Comparison of ENCODE assay signal across 9 cellular contexts in the genomic region with DNA sequence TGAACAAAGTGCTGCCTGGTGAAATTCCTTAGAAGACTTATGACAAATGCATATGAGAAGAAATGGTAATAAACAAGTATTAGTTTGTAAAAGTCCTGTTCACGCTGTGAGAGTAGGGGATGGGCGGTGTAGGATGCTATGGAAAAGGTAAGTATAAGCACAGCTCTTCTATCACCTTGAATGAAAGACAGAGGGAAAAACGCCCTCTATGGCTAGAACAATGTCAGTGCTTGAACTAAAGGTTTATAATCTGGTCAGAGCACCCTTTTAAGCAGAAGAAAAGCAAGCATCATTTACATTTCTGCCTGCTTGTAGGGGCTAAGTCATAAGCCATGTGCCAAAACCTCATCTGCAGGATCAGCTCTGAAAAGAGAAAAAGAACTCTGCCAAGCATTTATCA.
DNase-seq lines count a peak whose midpoint lies in the region; ATAC-seq and TF ChIP-seq lines count a peak whose summit lies in the region.
"Had no signal": no experiment of that assay in that cellular context is flagged by ENCODE, and none has a peak within 500 bp of the region (broad histone marks: within the 10 kb centered on the region; RNA-seq: fewer than 3 reads in every experiment).

No MANE protein-coding gene starts in this region.

- H2AFZ ChIP-seq in PC-9: no peak overlapping the region

- POLR2A ChIA-PET in PC-9 (lab: Charles Lee; ENCODE audit: unreplicated experiment): interaction anchor here (0.6 kb wide), 1 partner anchor 191 kb away, joined by 3 read pairs; no protein-coding TSS in a partner anchor

- TF ChIP-seq CTCF in 22Rv1 (IDR thresholded peaks at IDR 0.05) (peak; percentile 41), GM12872 (IDR thresholded peaks at IDR 0.05; ENCODE audit: insufficient read depth, low read depth, low read length) (peak; percentile 46; the same call in 2 of the 3 replicates), PC-9 (conservative IDR thresholded peaks at IDR 0.05) (peak; percentile 62), fibroblast of the aortic adventitia (IDR thresholded peaks at IDR 0.05; ENCODE audit: insufficient read depth, low read length) (peak; percentile 54)

- H3K36me3 ChIP-seq in PC-9 (ENCODE audit: low read depth): no peaks in the 10 kb centered on the region

- CTCF ChIA-PET in PC-9 (lab: Charles Lee): interaction anchor here (0.6 to 1.5 kb wide), 3 partner anchors 15 to 1660 kb away, joined by 3 to 7 read pairs (median 4); no protein-coding TSS in a partner anchor

- H3K27ac ChIP-seq in 22Rv1 (no peak overlapping the region), PC-9 (no peak overlapping the region)

- DNase-seq in PC-9 (no peak), fibroblast of the aortic adventitia (ENCODE audit: low read depth) (peak; percentile 48), activated gamma-delta T cell (lab: John Stamatoyannopoulos, UW) (no peak), GOT3 (lab: John Stamatoyannopoulos, UW) (no peak)
- DNase-seq: NCI-H1048 had no signal

- ATAC-seq in GM19397 (IDR thresholded peaks at IDR 0.05; ENCODE audit: unreplicated experiment): no peak
- no peak for ATAC-seq in GM18511 (IDR thresholded peaks at IDR 0.05; ENCODE audit: unreplicated experiment)

- H4K20me1 ChIP-seq in PC-9 (ENCODE audit: insufficient read depth): no peaks in the 10 kb centered on the region

- H3K4me3 ChIP-seq in PC-9 (no peak overlapping the region), fibroblast of the aortic adventitia (ENCODE audit: low read depth, low read length) (no peak overlapping the region)

- no peaks in the 10 kb centered on the region for H3K9me2 ChIP-seq in PC-9 (ENCODE audit: insufficient read depth)

- intact Hi-C loops in PC-9 (cut with micrococcal nuclease; ENCODE audit: unreplicated experiment): loop anchor here (2.0 to 5.0 kb wide), 2 partner anchors 41 to 61 kb away; no protein-coding TSS in a partner anchor

- H3K79me2 ChIP-seq in PC-9 (ENCODE audit: low read depth): 0 out of 2 replicates have a peak, but pooled peaks cover 8% of the 10 kb centered on the region

- no TSS peak for BruUV-seq in PC-9 (replicated peaks; lab: Mats Ljungman, UMichigan)

- no peaks in the 10 kb centered on the region for H3K27me3 ChIP-seq in PC-9 (ENCODE audit: insufficient read depth, low read depth)

- no peaks in the 10 kb centered on the region for H3K9me3 ChIP-seq in PC-9 (ENCODE audit: insufficient read depth, low read depth)

- no peak overlapping the region for H3K4me2 ChIP-seq in PC-9

- H3K4me1 ChIP-seq in PC-9 (replicated peaks; ENCODE audit: insufficient read depth): peaks cover 27% of the 10 kb centered on the region

- peaks cover 25% of the 10 kb centered on the region for H3F3A ChIP-seq in PC-9 (ENCODE audit: insufficient read depth, low read depth)
